1 cellular context compared by ENCODE assay signal in genomic region chr9:127915325-127915752, GRCh38.
TF ChIP-seq lines count a peak whose summit lies in the region.

No MANE protein-coding gene starts in this region.

TF ChIP-seq in GM12878, 131 proteins besides CTCF, POLR2A, EP300 and RAD21:
- TF ChIP-seq NRF1 (conservative IDR thresholded peaks at IDR 0.05; ENCODE audit: low read depth, low read length): no peak
- 0 out of 2 replicates have a peak, but pooled peaks have one; percentile 42 for TF ChIP-seq ZNF687 (IDR thresholded peaks at IDR 0.05)
- no peak for TF ChIP-seq ZBTB40 (IDR thresholded peaks at IDR 0.05; ENCODE audit: borderline replicate concordance)
- TF ChIP-seq HDAC6 (IDR thresholded peaks at IDR 0.05; ENCODE audit: unreplicated experiment): no peak
TF ChIP-seq in GM12878: peak in this region for 1.
